8 cellular contexts compared by ENCODE assay signal in genomic region chr6:125748534-125749111, GRCh38. TPM values are rescaled to one million over a fixed set of nuclear protein-coding genes. Genes with fewer than 3 reads are reported as not detected.
DNase-seq lines count a peak whose midpoint lies in the region; ATAC-seq and TF ChIP-seq lines count a peak whose summit lies in the region.

No MANE protein-coding gene starts in this region.

- peak overlapping the region; percentile 89 for H3K4me2 ChIP-seq in MM.1S (ENCODE audit: low read depth, low read length)

- no peaks in the 10 kb centered on the region for H4K20me1 ChIP-seq in MM.1S (ENCODE audit: insufficient read depth, low read length)

- ATAC-seq in HG03432 (IDR thresholded peaks at IDR 0.05; ENCODE audit: unreplicated experiment): no peak
- ATAC-seq in GM21825 (IDR thresholded peaks at IDR 0.05; ENCODE audit: unreplicated experiment): no peak

- H3K4me3 ChIP-seq in MM.1S (ENCODE audit: low read length): peak overlapping the region; percentile 70
- peak overlapping the region; percentile 71 for H3K4me3 ChIP-seq in iPS-15b (ENCODE audit: low read depth, low read length)
- H3K4me3 ChIP-seq in spleen: peak overlapping the region; percentile 54 to 89 (median 78)

- peaks cover 68% of the 10 kb centered on the region for H3K27me3 Mint-ChIP-seq in activated T-helper 1 cell treated with anti-CD3 and anti-CD28 coated beads, Interleukin-12 subunit alpha, Interleukin-12 subunit beta, Interleukin-2, Interleukin-4 antibody, amounts not matched to agents 30 ng/mL and 10 ng/mL and 1 ng/mL, durations not matched to agents 14 hours and 24 hours and 36 hours (ENCODE audit: insufficient read depth)

- H3K36me3 ChIP-seq in MM.1S (replicated peaks; ENCODE audit: insufficient read depth, low read length) (no peaks in the 10 kb centered on the region), iPS-15b (ENCODE audit: control insufficient read depth, insufficient read depth, low read length) (no peaks in the 10 kb centered on the region), spleen (no peaks in the 10 kb centered on the region)

- WGBS in spleen, 5 donors: 1 to 5% (median 1%) methylated on average over 24 to 25 of the region's 25 CpGs

- H3K4me1 ChIP-seq in MM.1S (ENCODE audit: low read length) (peaks cover 6% of the 10 kb centered on the region; the same call in 1 of the 2 replicates), iPS-15b (ENCODE audit: control insufficient read depth, insufficient read depth, low read length) (peaks cover 9% of the 10 kb centered on the region), spleen (peaks cover 6 to 60% (median 43%) of the 10 kb centered on the region in 6 donors)

- no peak overlapping the region for H3K27ac Mint-ChIP-seq in activated T-helper 1 cell treated with anti-CD3 and anti-CD28 coated beads, Interleukin-12 subunit alpha, Interleukin-12 subunit beta, Interleukin-2, Interleukin-4 antibody, amounts not matched to agents 30 ng/mL and 10 ng/mL and 1 ng/mL, durations not matched to agents 14 hours and 24 hours and 36 hours

- H3K9me3 Mint-ChIP-seq in activated T-helper 1 cell treated with anti-CD3 and anti-CD28 coated beads, Interleukin-12 subunit alpha, Interleukin-12 subunit beta, Interleukin-2, Interleukin-4 antibody, amounts not matched to agents 30 ng/mL and 10 ng/mL and 1 ng/mL, durations not matched to agents 14 hours and 24 hours and 36 hours: no peaks in the 10 kb centered on the region

- peaks cover 42% of the 10 kb centered on the region for H3F3A ChIP-seq in MM.1S (ENCODE audit: insufficient read depth, low read length)

- peak overlapping the region; percentile 94 for H3K9ac ChIP-seq in MM.1S (ENCODE audit: low read length)
- peak overlapping the region; percentile 73 for H3K9ac ChIP-seq in iPS-15b (ENCODE audit: low read depth, low read length)

- no peaks in the 10 kb centered on the region for H3K9me3 ChIP-seq in MM.1S (replicated peaks; ENCODE audit: insufficient read depth, low read length)
- no peaks in the 10 kb centered on the region for H3K9me3 ChIP-seq in iPS-15b (ENCODE audit: control insufficient read depth, insufficient read depth, low read length)
- no peaks in the 10 kb centered on the region for H3K9me3 ChIP-seq in spleen

- no peaks in the 10 kb centered on the region for H3K36me3 Mint-ChIP-seq in activated T-helper 1 cell treated with anti-CD3 and anti-CD28 coated beads, Interleukin-12 subunit alpha, Interleukin-12 subunit beta, Interleukin-2, Interleukin-4 antibody, amounts not matched to agents 30 ng/mL and 10 ng/mL and 1 ng/mL, durations not matched to agents 14 hours and 24 hours and 36 hours (ENCODE audit: low read depth)

- no peaks in the 10 kb centered on the region for H3K9me2 ChIP-seq in MM.1S (replicated peaks; ENCODE audit: insufficient read depth, low read length)

- H3K4me1 Mint-ChIP-seq in activated T-helper 1 cell treated with anti-CD3 and anti-CD28 coated beads, Interleukin-12 subunit alpha, Interleukin-12 subunit beta, Interleukin-2, Interleukin-4 antibody, amounts not matched to agents 30 ng/mL and 10 ng/mL and 1 ng/mL, durations not matched to agents 14 hours and 24 hours and 36 hours (ENCODE audit: low read depth): peaks cover 45% of the 10 kb centered on the region

- TF ChIP-seq POLR2A in spleen (IDR thresholded peaks at IDR 0.05): no peak

- H3K79me2 ChIP-seq in MM.1S (ENCODE audit: low read length): no peaks in the 10 kb centered on the region

- H3K27me3 ChIP-seq in MM.1S (replicated peaks; ENCODE audit: insufficient read depth, low read length) (no peaks in the 10 kb centered on the region), iPS-15b (ENCODE audit: control insufficient read depth, insufficient read depth, low read length) (no peaks in the 10 kb centered on the region), spleen (replicated peaks in 1 of 7) (peaks cover 0 to 96% (median 55%) of the 10 kb centered on the region in 7 donors)

- H2AFZ ChIP-seq in MM.1S (ENCODE audit: low read length): peak overlapping the region; percentile 80

- intact Hi-C loops in activated T-helper 1 cell treated with anti-CD3 and anti-CD28 coated beads, Interleukin-12 subunit alpha, Interleukin-12 subunit beta, Interleukin-2, Interleukin-4 antibody, amounts not matched to agents 30 ng/mL and 10 ng/mL and 1 ng/mL, durations not matched to agents 14 hours and 24 hours and 36 hours (cut with micrococcal nuclease): loop anchor here (1.0 to 5.0 kb wide), 6 partner anchors 32 to 1369 kb away; partner anchors contain the start of genes CENPW, HINT3, RSPO3 and TPD52L1
- intact Hi-C loops in spleen (cut with DNase I; ENCODE audit: low total_unique reads): no loop called here

- H3K27ac ChIP-seq in MM.1S (ENCODE audit: low read length): peak overlapping the region; percentile 94
- peak overlapping the region in 7 of 8 donors; percentile 6 to 79 (median 76) for H3K27ac ChIP-seq in spleen

- DNase-seq in ELR (ENCODE audit: low read depth) (peak; percentile 23), MM.1S (no peak), spleen (peak; percentile 75), NOMO-1 treated with DMSO at 0.1 percent for 48 hours (lab: John Stamatoyannopoulos, UW; ENCODE audit: unreplicated experiment) (no peak)
- no peak for DNase-seq in activated T-helper 1 cell treated with anti-CD3 and anti-CD28 coated beads, Interleukin-12 subunit alpha, Interleukin-12 subunit beta, Interleukin-2, Interleukin-4 antibody, amounts not matched to agents 30 ng/mL and 10 ng/mL and 1 ng/mL, durations not matched to agents 14 hours and 24 hours and 36 hours (ENCODE audit: low spot score)

- peak overlapping the region; percentile 83 for H3K4me3 Mint-ChIP-seq in activated T-helper 1 cell treated with anti-CD3 and anti-CD28 coated beads, Interleukin-12 subunit alpha, Interleukin-12 subunit beta, Interleukin-2, Interleukin-4 antibody, amounts not matched to agents 30 ng/mL and 10 ng/mL and 1 ng/mL, durations not matched to agents 14 hours and 24 hours and 36 hours

- TF ChIP-seq CTCF in MM.1S (IDR thresholded peaks at IDR 0.05; ENCODE audit: low read length): no peak
- peak in 1 of 11 experiments; percentile 1 for TF ChIP-seq CTCF in spleen (IDR thresholded peaks at IDR 0.05 in 8 of 11, conservative IDR thresholded peaks at IDR 0.05 in 3 of 11)

RNA-seq across cellular contexts. Expression of gene HEY2, which starts 0.8 kb away (rescaled TPM):
- total RNA-seq in activated T-helper 1 cell treated with anti-CD3 and anti-CD28 coated beads, Interleukin-12 subunit alpha, Interleukin-12 subunit beta, Interleukin-2, Interleukin-4 antibody, amounts not matched to agents 30 ng/mL and 10 ng/mL and 1 ng/mL, durations not matched to agents 14 hours and 24 hours and 36 hours: not detected in 2 replicates
- total RNA-seq in spleen: 1 to 10 TPM in 6 of 7 donors, under 1 TPM in 1; 0.72 to 3.7 (median 2.5) TPM
- 1 to 10 TPM in 2 of 3 donors, under 1 TPM in 1; 0.59 to 1.4 (median 1.3) TPM for polyA plus RNA-seq in spleen

RNA-seq across cellular contexts. Expression of gene NCOA7, which starts 42.1 kb away (rescaled TPM):
- 56.1 and 59.3 TPM in 2 replicates for total RNA-seq in activated T-helper 1 cell treated with anti-CD3 and anti-CD28 coated beads, Interleukin-12 subunit alpha, Interleukin-12 subunit beta, Interleukin-2, Interleukin-4 antibody, amounts not matched to agents 30 ng/mL and 10 ng/mL and 1 ng/mL, durations not matched to agents 14 hours and 24 hours and 36 hours
- 10 to 100 TPM; 27.9 to 84.3 (median 50.7) TPM for total RNA-seq in spleen
- 10 to 100 TPM; 11.8 to 18.2 (median 12.9) TPM for polyA plus RNA-seq in spleen

Comparison
In these comparisons a context has a peak if more than half of its experiments do, and no peak if none do; other contexts are left out.
1. DNase-seq: peak in ELR (single experiment) and spleen (single experiment); none in MM.1S (single experiment), activated T-helper 1 cell treated with anti-CD3 and anti-CD28 coated beads, Interleukin-12 subunit alpha, Interleukin-12 subunit beta, Interleukin-2, Interleukin-4 antibody, amounts not matched to agents 30 ng/mL and 10 ng/mL and 1 ng/mL, durations not matched to agents 14 hours and 24 hours and 36 hours (single experiment) and NOMO-1 treated with DMSO at 0.1 percent for 48 hours (single experiment).
2. Peak in every context shown above with its lines, with median percentiles within 50 percentile points of each other: H3K4me3 ChIP-seq.